Comparison of ENCODE assay signal across 8 cellular contexts in genomic region chr15:83011271-83012037, GRCh38. TPM values are rescaled to one million over a fixed set of nuclear protein-coding genes. Genes with fewer than 3 reads are reported as not detected.
A peak's percentile ranks its signal among the peaks of the same experiment; 100 is the strongest.
DNase-seq lines count a peak whose midpoint lies in the region; ATAC-seq, FAIRE-seq and TF ChIP-seq lines count a peak whose summit lies in the region.

Gene C15orf40, minus strand, starts transcription at chr15:83011639. Its CDS starts 32 bp downstream, at chr15:83011607.

- FAIRE-seq in HepG2 (lab: Jason Lieb, UNC), result peak; percentile 61

- in situ Hi-C loops in HepG2 (cut with HindIII; ENCODE audit: extremely low pct_ligation_motif_present, low pct_unique_long_range_greater_than_20kb), result loop anchor here (10.0 kb wide), 1 partner anchor 467 kb away; the partner anchor contains the start of gene RPS17

- H3K4me2 ChIP-seq in HepG2 (ENCODE audit: low read depth, low read length), result peak within 1 kb of the TSS; percentile 96

- peaks cover 21% of the 10 kb centered on the region for H3K4me1 ChIP-seq in CD4-positive, CD25-positive, alpha-beta regulatory T cell (ENCODE audit: control insufficient read depth, insufficient read depth, low read length, poor library complexity, severe bottlenecking)
- H3K4me1 ChIP-seq in HepG2 (ENCODE audit: insufficient read depth, low read length), result peaks cover 33% of the 10 kb centered on the region

- BruUV-seq in HepG2 (replicated peaks; lab: Mats Ljungman, UMichigan), result no TSS peak

- H4K20me1 ChIP-seq in HepG2 (ENCODE audit: insufficient read depth, low read length), result no peaks in the 10 kb centered on the region

- H3K9me3 ChIP-seq in CD4-positive, CD25-positive, alpha-beta regulatory T cell (ENCODE audit: control insufficient read depth in 2 of 2, low read length in 2 of 2), result no peaks in the 10 kb centered on the region
- H3K9me3 ChIP-seq in HepG2 (ENCODE audit: low read length), result no peaks in the 10 kb centered on the region

- peaks cover 13% of the 10 kb centered on the region for H3K79me2 ChIP-seq in HepG2 (ENCODE audit: insufficient read depth, low read length)

- intact Hi-C loops in HepG2 (cut with micrococcal nuclease; ENCODE audit: unreplicated experiment), result loop anchor here (5.0 kb wide), 1 partner anchor 259 kb away; no protein-coding TSS in a partner anchor

- H3K4me3 ChIP-seq in CD4-positive, CD25-positive, alpha-beta regulatory T cell (ENCODE audit: low read depth, low read length), result peak within 1 kb of the TSS; percentile 93
- H3K4me3 ChIP-seq in HepG2 (replicated peaks in 1 of 3; ENCODE audit: insufficient read depth in 1 of 3, low read depth in 2 of 3, low read length in 3 of 3), result peak within 1 kb of the TSS; percentile 63 to 88 (median 66)

- H3K27me3 Mint-ChIP-seq in CD4-positive, CD25-positive, alpha-beta regulatory T cell, result no peaks in the 10 kb centered on the region

- no peaks in the 10 kb centered on the region for H3K9me3 Mint-ChIP-seq in CD4-positive, CD25-positive, alpha-beta regulatory T cell

- peak; percentile 77 to 86 for TF ChIP-seq POLR2A in HepG2 (IDR thresholded peaks at IDR 0.05; ENCODE audit: insufficient read depth in 1 of 2, low read depth in 2 of 2, low read length in 2 of 2)

- H3K4me1 Mint-ChIP-seq in CD4-positive, CD25-positive, alpha-beta regulatory T cell, result peaks cover 33 to 61% (median 43%) of the 10 kb centered on the region in 4 donors

- peak; percentile 81 to 82 for ATAC-seq in CD4-positive, CD25-positive, alpha-beta regulatory T cell (ENCODE audit: low read depth in 2 of 2)
- ATAC-seq in GM19372 (IDR thresholded peaks at IDR 0.05; ENCODE audit: low read depth, unreplicated experiment), result peak; percentile 91
- ATAC-seq in HG03521 (IDR thresholded peaks at IDR 0.05; ENCODE audit: unreplicated experiment), result peak; percentile 88
- peak; percentile 96 for ATAC-seq in HepG2

- H2AFZ ChIP-seq in HepG2 (ENCODE audit: low read length), result peak within 1 kb of the TSS; percentile 79

- WGBS in HepG2 (ENCODE audit: low lambda C conversion rate), result 58% methylated on average over 8 of the region's 61 CpGs

- CTCF ChIA-PET in HepG2 (lab: Yijun Ruan, JAX; ENCODE audit: low intra/inter-chr PET ratio, low total read pairs), result interaction anchor here (2.2 kb wide), 1 partner anchor 162 kb away, joined by 7 read pairs; no protein-coding TSS in a partner anchor

- H3K36me3 ChIP-seq in CD4-positive, CD25-positive, alpha-beta regulatory T cell (ENCODE audit: control insufficient read depth, insufficient read depth, low read length), result peaks cover 17% of the 10 kb centered on the region
- H3K36me3 ChIP-seq in HepG2 (replicated peaks in 1 of 2; ENCODE audit: control insufficient read depth in 1 of 2, insufficient read depth in 2 of 2, low read length in 2 of 2), result peaks cover 1 to 13% of the 10 kb centered on the region in 2 experiments; a peak in 4 of 5 replicates

- H3K27ac Mint-ChIP-seq in CD4-positive, CD25-positive, alpha-beta regulatory T cell, result peak within 1 kb of the TSS; percentile 81 to 95 (median 89)

- peak within 1 kb of the TSS; percentile 92 to 100 (median 100) for H3K4me3 Mint-ChIP-seq in CD4-positive, CD25-positive, alpha-beta regulatory T cell

- TF ChIP-seq CTCF in HepG2 (CRISPR knock-in tag; IDR thresholded peaks at IDR 0.05), result peak; percentile 96

- peak; percentile 78 to 93 (median 83) for DNase-seq in CD4-positive, CD25-positive, alpha-beta regulatory T cell
- DNase-seq in NCI-H526 treated with DMSO at 0.1 percent for 48 hours (lab: John Stamatoyannopoulos, UW), result peak; percentile 74
- DNase-seq in activated CD4-positive, alpha-beta T cell treated with anti-CD3 and anti-CD28 coated beads, Interleukin-2, amount 50 U/mL, for 4 hours, result peak; percentile 78 to 80
- DNase-seq in dermis blood vessel endothelial cell, result peak; percentile 95
- DNase-seq in HepG2 (ENCODE audit: low spot score), result peak; percentile 81
- DNase-seq in stimulated activated CD4-positive, alpha-beta T cell treated with anti-CD3 and anti-CD28 coated beads, Interleukin-4, amount 100 ng/mL, for 1 hour, result peak; percentile 84

- H3K36me3 Mint-ChIP-seq in CD4-positive, CD25-positive, alpha-beta regulatory T cell, result peaks cover 10% of the 10 kb centered on the region

- POLR2A ChIA-PET in HepG2 (lab: Yijun Ruan, JAX), result interaction anchor here (0.6 to 2.4 kb wide), 13 partner anchors 8 to 472 kb away, joined by 3 to 21 read pairs (median 6); partner anchors contain the start of genes BTBD1 and RAMAC

- peak; percentile 61 for TF ChIP-seq RAD21 in HepG2 (CRISPR knock-in tag; IDR thresholded peaks at IDR 0.05)

- H3K27ac ChIP-seq in CD4-positive, CD25-positive, alpha-beta regulatory T cell (ENCODE audit: insufficient read depth, low read length, poor library complexity, severe bottlenecking), result peak within 1 kb of the TSS; percentile 81
- peak within 1 kb of the TSS; percentile 63 for H3K27ac ChIP-seq in HepG2 (ENCODE audit: extremely low read length, insufficient read depth, low read length)

- TF ChIP-seq EP300 in HepG2 (IDR thresholded peaks at IDR 0.05; ENCODE audit: low read depth in 2 of 2, low read length in 2 of 2), result no peak
- TF ChIP-seq EP300 in HepG2 (CRISPR knock-in tag; IDR thresholded peaks at IDR 0.05; ENCODE audit: borderline replicate concordance), result no peak

- H3K27me3 ChIP-seq in CD4-positive, CD25-positive, alpha-beta regulatory T cell (ENCODE audit: control insufficient read depth, insufficient read depth, low read length), result no peaks in the 10 kb centered on the region
- H3K27me3 ChIP-seq in HepG2 (ENCODE audit: control insufficient read depth in 1 of 2, insufficient read depth in 2 of 2, low read length in 2 of 2), result no peaks in the 10 kb centered on the region

- peak within 1 kb of the TSS; percentile 82 for H3K9ac ChIP-seq in HepG2 (ENCODE audit: insufficient read depth, low read depth, low read length)

TF ChIP-seq in HepG2, 621 proteins besides CTCF, POLR2A, EP300 and RAD21 (continues in another document):
- TF ChIP-seq GFI1 (CRISPR knock-in tag; IDR thresholded peaks at IDR 0.05; ENCODE audit: borderline replicate concordance), result 0 out of 2 replicates have a peak, but pooled peaks have one; percentile 18
- TF ChIP-seq KDM3A (CRISPR knock-in tag; IDR thresholded peaks at IDR 0.05; ENCODE audit: low read depth), result no peak
- TF ChIP-seq FOSL2 (CRISPR knock-in tag; IDR thresholded peaks at IDR 0.05), result peak; percentile 18; the same call in 1 of the 2 replicates
- TF ChIP-seq JUN (CRISPR knock-in tag; IDR thresholded peaks at IDR 0.05), result no peak
- TF ChIP-seq, protein P1, sequence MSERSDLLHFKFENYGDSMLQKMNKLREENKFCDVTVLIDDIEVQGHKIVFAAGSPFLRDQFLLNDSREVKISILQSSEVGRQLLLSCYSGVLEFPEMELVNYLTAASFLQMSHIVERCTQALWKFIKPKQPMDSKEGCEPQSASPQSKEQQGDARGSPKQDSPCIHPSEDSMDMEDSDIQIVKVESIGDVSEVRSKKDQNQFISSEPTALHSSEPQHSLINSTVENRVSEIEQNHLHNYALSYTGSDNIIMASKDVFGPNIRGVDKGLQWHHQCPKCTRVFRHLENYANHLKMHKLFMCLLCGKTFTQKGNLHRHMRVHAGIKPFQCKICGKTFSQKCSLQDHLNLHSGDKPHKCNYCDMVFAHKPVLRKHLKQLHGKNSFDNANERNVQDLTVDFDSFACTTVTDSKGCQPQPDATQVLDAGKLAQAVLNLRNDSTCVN (CRISPR knock-in tag; IDR thresholded peaks at IDR 0.05; ENCODE audit: borderline replicate concordance), result peak; percentile 78

RNA-seq across cellular contexts. Expression of gene C15orf40, which starts in this region (rescaled TPM):
- total RNA-seq in CD4-positive, CD25-positive, alpha-beta regulatory T cell, result 20.0 TPM
- polyA plus RNA-seq in CD4-positive, CD25-positive, alpha-beta regulatory T cell, result 10 to 100 TPM; 46.4 to 77.0 (median 57.3) TPM
- total RNA-seq in dermis blood vessel endothelial cell, result 11.9 and 14.1 TPM in 2 replicates
- 24.0 and 25.5 TPM in 2 replicates for total RNA-seq in HepG2 (2016; rRNA removed; fragmentation: Illumina TruSeq; extraction: Trizol)
- total RNA-seq in HepG2 (2016; cell fraction: cytosol; rRNA removed; fragmentation: Illumina TruSeq; extraction: Trizol; ENCODE audit: low read depth), result 30.8 and 39.8 TPM in 2 replicates
- 25.7 and 25.9 TPM in 2 replicates for total RNA-seq in HepG2 (2016; cell fraction: insoluble cytoplasmic fraction; rRNA removed; fragmentation: Illumina TruSeq; extraction: Trizol)
- 36.4 and 42.2 TPM in 2 replicates for total RNA-seq in HepG2 (2016; cell fraction: membrane; rRNA removed; fragmentation: Illumina TruSeq; extraction: Trizol)
- 13.1 and 15.9 TPM in 2 replicates for total RNA-seq in HepG2 (2016; cell fraction: nucleus; rRNA removed; fragmentation: Illumina TruSeq; extraction: Trizol)
- polyA plus RNA-seq in HepG2 (2011; rRNA removed), result 26.3 and 31.7 TPM in 2 replicates
- polyA plus RNA-seq in HepG2 (2011; cell fraction: cytosol; rRNA removed), result 23.2 and 25.9 TPM in 2 replicates
- polyA plus RNA-seq in HepG2 (2011; cell fraction: nucleus; rRNA removed), result 12.8 and 15.4 TPM in 2 replicates
- 17.2 and 19.2 TPM in 2 replicates for polyA plus RNA-seq in HepG2 (2012)
- 44.3 and 51.0 TPM in 2 replicates for polyA plus RNA-seq in HepG2 (2016; cell fraction: cytosol; fragmentation: Illumina TruSeq; extraction: Trizol; ENCODE audit: low read depth)
- polyA plus RNA-seq in HepG2 (2016; cell fraction: insoluble cytoplasmic fraction; fragmentation: Illumina TruSeq; extraction: Trizol; ENCODE audit: low read depth), result 28.8 and 33.4 TPM in 2 replicates
- polyA plus RNA-seq in HepG2 (2016; cell fraction: membrane; fragmentation: Illumina TruSeq; extraction: Trizol; ENCODE audit: low read depth), result 35.5 and 38.7 TPM in 2 replicates
- polyA plus RNA-seq in HepG2 (2016; cell fraction: nucleus; fragmentation: Illumina TruSeq; extraction: Trizol; ENCODE audit: insufficient read depth, low read depth), result 22.3 and 28.3 TPM in 2 replicates
- 27.9 and 55.6 TPM in 2 replicates for polyA minus RNA-seq in HepG2 (2011; rRNA and poly(A)+ RNA removed; ENCODE audit: low replicate concordance)
- 4.3 and 8.2 TPM in 2 replicates for polyA minus RNA-seq in HepG2 (2011; cell fraction: cytosol; rRNA and poly(A)+ RNA removed)
- polyA minus RNA-seq in HepG2 (2011; cell fraction: nucleus; rRNA and poly(A)+ RNA removed), result 32.2 TPM in 2 replicates

Comparison
In these comparisons a context has a peak if more than half of its experiments do, and no peak if none do; other contexts are left out.
1. Peak in every context shown above with its lines: DNase-seq, ATAC-seq, H3K4me3 ChIP-seq and H3K27ac ChIP-seq.